1 cellular context compared by ENCODE assay signal in the genomic region with DNA sequence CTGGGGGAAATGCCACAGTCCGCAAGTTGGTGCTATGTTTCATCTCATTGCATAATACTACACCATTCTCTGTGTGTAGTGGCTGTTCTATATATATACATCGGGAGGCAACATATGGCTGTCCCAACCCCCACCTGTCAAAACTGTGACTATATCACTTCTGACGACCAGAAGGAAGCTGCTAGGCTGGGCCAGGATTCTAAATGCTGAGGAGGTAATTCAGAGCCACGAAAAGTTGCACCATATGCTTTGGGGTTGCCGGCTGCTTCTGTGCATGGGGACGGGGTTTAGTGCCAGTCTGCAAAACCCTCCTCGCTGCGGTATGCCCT.
TF ChIP-seq lines count a peak whose summit lies in the region.

No MANE protein-coding gene starts in this region.

TF ChIP-seq in K562, 482 proteins besides CTCF, POLR2A, EP300 and RAD21 (continued from another document and continues in another):
- TF ChIP-seq, protein P1, sequence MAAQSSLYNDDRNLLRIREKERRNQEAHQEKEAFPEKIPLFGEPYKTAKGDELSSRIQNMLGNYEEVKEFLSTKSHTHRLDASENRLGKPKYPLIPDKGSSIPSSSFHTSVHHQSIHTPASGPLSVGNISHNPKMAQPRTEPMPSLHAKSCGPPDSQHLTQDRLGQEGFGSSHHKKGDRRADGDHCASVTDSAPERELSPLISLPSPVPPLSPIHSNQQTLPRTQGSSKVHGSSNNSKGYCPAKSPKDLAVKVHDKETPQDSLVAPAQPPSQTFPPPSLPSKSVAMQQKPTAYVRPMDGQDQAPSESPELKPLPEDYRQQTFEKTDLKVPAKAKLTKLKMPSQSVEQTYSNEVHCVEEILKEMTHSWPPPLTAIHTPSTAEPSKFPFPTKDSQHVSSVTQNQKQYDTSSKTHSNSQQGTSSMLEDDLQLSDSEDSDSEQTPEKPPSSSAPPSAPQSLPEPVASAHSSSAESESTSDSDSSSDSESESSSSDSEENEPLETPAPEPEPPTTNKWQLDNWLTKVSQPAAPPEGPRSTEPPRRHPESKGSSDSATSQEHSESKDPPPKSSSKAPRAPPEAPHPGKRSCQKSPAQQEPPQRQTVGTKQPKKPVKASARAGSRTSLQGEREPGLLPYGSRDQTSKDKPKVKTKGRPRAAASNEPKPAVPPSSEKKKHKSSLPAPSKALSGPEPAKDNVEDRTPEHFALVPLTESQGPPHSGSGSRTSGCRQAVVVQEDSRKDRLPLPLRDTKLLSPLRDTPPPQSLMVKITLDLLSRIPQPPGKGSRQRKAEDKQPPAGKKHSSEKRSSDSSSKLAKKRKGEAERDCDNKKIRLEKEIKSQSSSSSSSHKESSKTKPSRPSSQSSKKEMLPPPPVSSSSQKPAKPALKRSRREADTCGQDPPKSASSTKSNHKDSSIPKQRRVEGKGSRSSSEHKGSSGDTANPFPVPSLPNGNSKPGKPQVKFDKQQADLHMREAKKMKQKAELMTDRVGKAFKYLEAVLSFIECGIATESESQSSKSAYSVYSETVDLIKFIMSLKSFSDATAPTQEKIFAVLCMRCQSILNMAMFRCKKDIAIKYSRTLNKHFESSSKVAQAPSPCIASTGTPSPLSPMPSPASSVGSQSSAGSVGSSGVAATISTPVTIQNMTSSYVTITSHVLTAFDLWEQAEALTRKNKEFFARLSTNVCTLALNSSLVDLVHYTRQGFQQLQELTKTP (IDR thresholded peaks at IDR 0.05; ENCODE audit: low read depth in 1 of 2, partially characterized antibody in 2 of 2), result no peak
- 0 out of 2 replicates have a peak, but pooled peaks have one; percentile 1 for TF ChIP-seq GABPB1 (CRISPR knock-in tag; IDR thresholded peaks at IDR 0.05)
- TF ChIP-seq TRIM24 (IDR thresholded peaks at IDR 0.05), result peak in 1 of 2 experiments; percentile 71; a peak in 2 of 4 replicates
- TF ChIP-seq, protein P2, sequence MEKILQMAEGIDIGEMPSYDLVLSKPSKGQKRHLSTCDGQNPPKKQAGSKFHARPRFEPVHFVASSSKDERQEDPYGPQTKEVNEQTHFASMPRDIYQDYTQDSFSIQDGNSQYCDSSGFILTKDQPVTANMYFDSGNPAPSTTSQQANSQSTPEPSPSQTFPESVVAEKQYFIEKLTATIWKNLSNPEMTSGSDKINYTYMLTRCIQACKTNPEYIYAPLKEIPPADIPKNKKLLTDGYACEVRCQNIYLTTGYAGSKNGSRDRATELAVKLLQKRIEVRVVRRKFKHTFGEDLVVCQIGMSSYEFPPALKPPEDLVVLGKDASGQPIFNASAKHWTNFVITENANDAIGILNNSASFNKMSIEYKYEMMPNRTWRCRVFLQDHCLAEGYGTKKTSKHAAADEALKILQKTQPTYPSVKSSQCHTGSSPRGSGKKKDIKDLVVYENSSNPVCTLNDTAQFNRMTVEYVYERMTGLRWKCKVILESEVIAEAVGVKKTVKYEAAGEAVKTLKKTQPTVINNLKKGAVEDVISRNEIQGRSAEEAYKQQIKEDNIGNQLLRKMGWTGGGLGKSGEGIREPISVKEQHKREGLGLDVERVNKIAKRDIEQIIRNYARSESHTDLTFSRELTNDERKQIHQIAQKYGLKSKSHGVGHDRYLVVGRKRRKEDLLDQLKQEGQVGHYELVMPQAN (IDR thresholded peaks at IDR 0.05; ENCODE audit: borderline replicate concordance), result no peak
- peak; percentile 37; the same call in 1 of the 2 replicates for TF ChIP-seq SMARCA4 (IDR thresholded peaks at IDR 0.05)
- peak in 1 of 2 experiments; percentile 14; a peak in 1 of 4 replicates for TF ChIP-seq RCOR1 (IDR thresholded peaks at IDR 0.05; ENCODE audit: borderline replicate concordance in 1 of 2, low read depth in 2 of 2, low read length in 2 of 2)
- no peak for TF ChIP-seq KDM1A (IDR thresholded peaks at IDR 0.05)
- TF ChIP-seq, protein P3, sequence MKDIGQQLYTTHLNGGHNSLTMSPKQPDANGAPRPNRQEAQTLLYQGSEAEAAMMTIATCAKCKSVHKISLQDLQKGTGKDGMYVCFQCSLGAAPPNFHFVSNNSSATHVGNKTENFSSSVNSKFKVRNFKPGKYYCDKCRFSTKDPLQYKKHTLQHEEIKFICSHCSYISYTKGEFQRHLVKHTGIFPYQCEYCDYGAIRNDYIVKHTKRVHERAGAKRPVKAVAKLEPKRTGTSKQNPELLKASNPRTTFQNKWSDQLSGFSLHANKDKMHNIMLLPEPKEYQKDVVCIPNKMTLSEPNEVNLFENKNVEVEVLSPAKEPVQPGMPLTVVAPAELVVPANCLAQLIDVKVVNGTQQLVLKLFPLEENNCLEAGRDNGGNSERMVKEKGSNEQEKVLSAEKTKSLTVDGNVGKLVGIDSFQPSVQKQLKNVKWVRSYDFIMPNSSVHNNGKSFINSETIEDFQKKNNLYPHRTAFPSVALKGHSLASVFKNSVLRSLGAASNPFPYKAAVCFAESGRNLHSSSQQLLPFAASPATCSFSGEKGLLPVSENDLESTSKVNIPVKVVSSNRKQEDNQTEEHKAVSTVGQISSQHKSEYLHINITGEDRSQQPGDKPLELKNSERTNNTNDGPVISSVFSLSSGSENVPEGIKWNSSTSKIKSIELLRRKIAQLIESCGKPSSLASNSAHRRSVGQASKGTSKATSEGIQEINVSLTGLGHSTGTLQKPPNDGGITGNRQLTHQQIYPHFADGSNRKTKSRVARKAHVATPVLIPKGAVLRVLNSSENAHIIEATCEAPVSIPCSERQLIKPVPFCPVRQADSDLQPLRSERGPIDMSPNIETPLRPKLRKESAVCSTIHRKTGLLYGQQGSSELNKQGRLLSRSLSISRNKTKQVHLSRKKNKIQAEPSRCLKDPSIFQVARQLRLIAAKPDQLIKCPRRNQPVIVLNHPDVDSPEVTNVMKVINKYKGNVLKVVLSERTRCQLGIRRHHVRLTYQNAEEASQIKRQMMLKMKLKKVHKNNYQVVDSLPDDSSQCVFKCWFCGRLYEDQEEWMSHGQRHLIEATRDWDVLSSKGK (CRISPR knock-in tag; IDR thresholded peaks at IDR 0.05), result no peak
- TF ChIP-seq NR2C2 (CRISPR knock-in tag; IDR thresholded peaks at IDR 0.05), result no peak
- no peak for TF ChIP-seq NR2C2 (tag; IDR thresholded peaks at IDR 0.05)
- TF ChIP-seq KDM2B (CRISPR knock-in tag; IDR thresholded peaks at IDR 0.05), result no peak
- TF ChIP-seq TAF9B (IDR thresholded peaks at IDR 0.05; ENCODE audit: partially characterized antibody), result no peak
- TF ChIP-seq TOE1 (IDR thresholded peaks at IDR 0.05; ENCODE audit: borderline replicate concordance), result no peak
- TF ChIP-seq TOE1 (CRISPR knock-in tag; IDR thresholded peaks at IDR 0.05; ENCODE audit: borderline replicate concordance, low read depth), result no peak
- TF ChIP-seq MEIS2 (IDR thresholded peaks at IDR 0.05; ENCODE audit: partially characterized antibody), result peak; percentile 77
- no peak for TF ChIP-seq KAT7 (CRISPR knock-in tag; IDR thresholded peaks at IDR 0.05; ENCODE audit: borderline replicate concordance)
- TF ChIP-seq, protein P4, sequence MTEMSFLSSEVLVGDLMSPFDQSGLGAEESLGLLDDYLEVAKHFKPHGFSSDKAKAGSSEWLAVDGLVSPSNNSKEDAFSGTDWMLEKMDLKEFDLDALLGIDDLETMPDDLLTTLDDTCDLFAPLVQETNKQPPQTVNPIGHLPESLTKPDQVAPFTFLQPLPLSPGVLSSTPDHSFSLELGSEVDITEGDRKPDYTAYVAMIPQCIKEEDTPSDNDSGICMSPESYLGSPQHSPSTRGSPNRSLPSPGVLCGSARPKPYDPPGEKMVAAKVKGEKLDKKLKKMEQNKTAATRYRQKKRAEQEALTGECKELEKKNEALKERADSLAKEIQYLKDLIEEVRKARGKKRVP (CRISPR knock-in tag; IDR thresholded peaks at IDR 0.05), result peak; percentile 83
- no peak for TF ChIP-seq CBX3 (IDR thresholded peaks at IDR 0.05; ENCODE audit: borderline replicate concordance in 1 of 2, low read length in 2 of 2)
- TF ChIP-seq, protein P5, sequence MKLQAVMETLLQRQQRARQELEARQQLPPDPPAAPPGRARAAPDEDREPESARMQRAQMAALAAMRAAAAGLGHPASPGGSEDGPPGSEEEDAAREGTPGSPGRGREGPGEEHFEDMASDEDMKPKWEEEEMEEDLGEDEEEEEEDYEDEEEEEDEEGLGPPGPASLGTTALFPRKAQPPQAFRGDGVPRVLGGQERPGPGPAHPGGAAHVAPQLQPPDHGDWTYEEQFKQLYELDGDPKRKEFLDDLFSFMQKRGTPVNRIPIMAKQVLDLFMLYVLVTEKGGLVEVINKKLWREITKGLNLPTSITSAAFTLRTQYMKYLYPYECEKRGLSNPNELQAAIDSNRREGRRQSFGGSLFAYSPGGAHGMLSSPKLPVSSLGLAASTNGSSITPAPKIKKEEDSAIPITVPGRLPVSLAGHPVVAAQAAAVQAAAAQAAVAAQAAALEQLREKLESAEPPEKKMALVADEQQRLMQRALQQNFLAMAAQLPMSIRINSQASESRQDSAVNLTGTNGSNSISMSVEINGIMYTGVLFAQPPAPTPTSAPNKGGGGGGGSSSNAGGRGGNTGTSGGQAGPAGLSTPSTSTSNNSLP (IDR thresholded peaks at IDR 0.05; ENCODE audit: borderline replicate concordance, low read depth, low read length), result no peak
- TF ChIP-seq ZNF699 (CRISPR knock-in tag; IDR thresholded peaks at IDR 0.05; ENCODE audit: insufficient replicate concordance), result no peak
- TF ChIP-seq MEF2D (tag; conservative IDR thresholded peaks at IDR 0.05; ENCODE audit: low read depth), result peak; percentile 91
- no peak for TF ChIP-seq GATAD2A (IDR thresholded peaks at IDR 0.05)
- TF ChIP-seq NFATC3 (IDR thresholded peaks at IDR 0.05), result no peak
- TF ChIP-seq ZNF76 (CRISPR knock-in tag; IDR thresholded peaks at IDR 0.05; ENCODE audit: borderline replicate concordance), result no peak
- no peak for TF ChIP-seq ZNF165 (CRISPR knock-in tag; IDR thresholded peaks at IDR 0.05; ENCODE audit: borderline replicate concordance)
- no peak for TF ChIP-seq ZNF316 (IDR thresholded peaks at IDR 0.05)
- peak; percentile 33; the same call in 1 of the 2 replicates for TF ChIP-seq C11orf30 (IDR thresholded peaks at IDR 0.05; ENCODE audit: low read depth)
- no peak for TF ChIP-seq ZNF431 (CRISPR knock-in tag; IDR thresholded peaks at IDR 0.05)
- 0 out of 2 replicates have a peak, but pooled peaks have one; percentile 10 for TF ChIP-seq FOSL1 (tag; conservative IDR thresholded peaks at IDR 0.05)
- TF ChIP-seq, protein P6, sequence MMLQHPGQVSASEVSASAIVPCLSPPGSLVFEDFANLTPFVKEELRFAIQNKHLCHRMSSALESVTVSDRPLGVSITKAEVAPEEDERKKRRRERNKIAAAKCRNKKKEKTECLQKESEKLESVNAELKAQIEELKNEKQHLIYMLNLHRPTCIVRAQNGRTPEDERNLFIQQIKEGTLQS (IDR thresholded peaks at IDR 0.05), result peak; percentile 62; the same call in 1 of the 2 replicates
- TF ChIP-seq, protein P6 (CRISPR knock-in tag; conservative IDR thresholded peaks at IDR 0.05), result no peak
- TF ChIP-seq KHSRP (IDR thresholded peaks at IDR 0.05), result no peak
- no peak for TF ChIP-seq OTX1 (CRISPR knock-in tag; IDR thresholded peaks at IDR 0.05)
- TF ChIP-seq IRF2 (CRISPR knock-in tag; IDR thresholded peaks at IDR 0.05), result no peak
- TF ChIP-seq RUNX1 (IDR thresholded peaks at IDR 0.05; ENCODE audit: low read depth), result no peak
- TF ChIP-seq CTBP1 (IDR thresholded peaks at IDR 0.05; ENCODE audit: borderline replicate concordance), result peak; percentile 36; the same call in 1 of the 2 replicates
- no peak for TF ChIP-seq HDAC1 (IDR thresholded peaks at IDR 0.05)
- TF ChIP-seq, protein P7, sequence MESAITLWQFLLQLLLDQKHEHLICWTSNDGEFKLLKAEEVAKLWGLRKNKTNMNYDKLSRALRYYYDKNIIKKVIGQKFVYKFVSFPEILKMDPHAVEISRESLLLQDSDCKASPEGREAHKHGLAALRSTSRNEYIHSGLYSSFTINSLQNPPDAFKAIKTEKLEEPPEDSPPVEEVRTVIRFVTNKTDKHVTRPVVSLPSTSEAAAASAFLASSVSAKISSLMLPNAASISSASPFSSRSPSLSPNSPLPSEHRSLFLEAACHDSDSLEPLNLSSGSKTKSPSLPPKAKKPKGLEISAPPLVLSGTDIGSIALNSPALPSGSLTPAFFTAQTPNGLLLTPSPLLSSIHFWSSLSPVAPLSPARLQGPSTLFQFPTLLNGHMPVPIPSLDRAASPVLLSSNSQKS (CRISPR knock-in tag; IDR thresholded peaks at IDR 0.05), result no peak
- TF ChIP-seq, protein P8, sequence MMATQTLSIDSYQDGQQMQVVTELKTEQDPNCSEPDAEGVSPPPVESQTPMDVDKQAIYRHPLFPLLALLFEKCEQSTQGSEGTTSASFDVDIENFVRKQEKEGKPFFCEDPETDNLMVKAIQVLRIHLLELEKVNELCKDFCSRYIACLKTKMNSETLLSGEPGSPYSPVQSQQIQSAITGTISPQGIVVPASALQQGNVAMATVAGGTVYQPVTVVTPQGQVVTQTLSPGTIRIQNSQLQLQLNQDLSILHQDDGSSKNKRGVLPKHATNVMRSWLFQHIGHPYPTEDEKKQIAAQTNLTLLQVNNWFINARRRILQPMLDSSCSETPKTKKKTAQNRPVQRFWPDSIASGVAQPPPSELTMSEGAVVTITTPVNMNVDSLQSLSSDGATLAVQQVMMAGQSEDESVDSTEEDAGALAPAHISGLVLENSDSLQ (IDR thresholded peaks at IDR 0.05), result peak; percentile 32; the same call in 1 of the 2 replicates
- TF ChIP-seq SMARCE1 (IDR thresholded peaks at IDR 0.05), result no peak
- no peak for TF ChIP-seq ZNF583 (CRISPR knock-in tag; IDR thresholded peaks at IDR 0.05)
- TF ChIP-seq, protein P9, sequence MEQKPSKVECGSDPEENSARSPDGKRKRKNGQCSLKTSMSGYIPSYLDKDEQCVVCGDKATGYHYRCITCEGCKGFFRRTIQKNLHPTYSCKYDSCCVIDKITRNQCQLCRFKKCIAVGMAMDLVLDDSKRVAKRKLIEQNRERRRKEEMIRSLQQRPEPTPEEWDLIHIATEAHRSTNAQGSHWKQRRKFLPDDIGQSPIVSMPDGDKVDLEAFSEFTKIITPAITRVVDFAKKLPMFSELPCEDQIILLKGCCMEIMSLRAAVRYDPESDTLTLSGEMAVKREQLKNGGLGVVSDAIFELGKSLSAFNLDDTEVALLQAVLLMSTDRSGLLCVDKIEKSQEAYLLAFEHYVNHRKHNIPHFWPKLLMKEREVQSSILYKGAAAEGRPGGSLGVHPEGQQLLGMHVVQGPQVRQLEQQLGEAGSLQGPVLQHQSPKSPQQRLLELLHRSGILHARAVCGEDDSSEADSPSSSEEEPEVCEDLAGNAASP (IDR thresholded peaks at IDR 0.05), result no peak
- TF ChIP-seq, protein P10, sequence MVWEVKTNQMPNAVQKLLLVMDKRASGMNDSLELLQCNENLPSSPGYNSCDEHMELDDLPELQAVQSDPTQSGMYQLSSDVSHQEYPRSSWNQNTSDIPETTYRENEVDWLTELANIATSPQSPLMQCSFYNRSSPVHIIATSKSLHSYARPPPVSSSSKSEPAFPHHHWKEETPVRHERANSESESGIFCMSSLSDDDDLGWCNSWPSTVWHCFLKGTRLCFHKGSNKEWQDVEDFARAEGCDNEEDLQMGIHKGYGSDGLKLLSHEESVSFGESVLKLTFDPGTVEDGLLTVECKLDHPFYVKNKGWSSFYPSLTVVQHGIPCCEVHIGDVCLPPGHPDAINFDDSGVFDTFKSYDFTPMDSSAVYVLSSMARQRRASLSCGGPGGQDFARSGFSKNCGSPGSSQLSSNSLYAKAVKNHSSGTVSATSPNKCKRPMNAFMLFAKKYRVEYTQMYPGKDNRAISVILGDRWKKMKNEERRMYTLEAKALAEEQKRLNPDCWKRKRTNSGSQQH (CRISPR knock-in tag; IDR thresholded peaks at IDR 0.05), result no peak
- TF ChIP-seq LEF1 (IDR thresholded peaks at IDR 0.05), result peak; percentile 33; the same call in 1 of the 2 replicates
- TF ChIP-seq NFXL1 (CRISPR knock-in tag; IDR thresholded peaks at IDR 0.05), result no peak
